In the genomic region with DNA sequence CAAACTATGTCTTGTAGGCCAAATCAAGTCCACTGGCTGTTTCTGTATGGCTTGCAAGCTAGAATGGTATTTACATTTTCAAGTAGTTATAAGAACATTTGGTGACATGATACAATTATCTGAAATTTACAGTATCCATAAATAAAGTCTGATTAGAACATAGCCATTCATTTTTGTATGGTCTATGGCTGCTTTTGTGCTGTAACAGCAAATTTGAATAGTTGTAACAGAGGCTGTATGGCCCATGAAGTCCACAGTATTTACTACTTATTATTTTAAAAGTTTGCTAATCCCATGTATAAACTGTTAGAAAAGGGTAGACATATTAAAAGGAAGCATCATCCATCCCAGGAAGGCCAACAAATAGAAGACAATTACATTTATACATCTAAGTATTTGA, we compare ENCODE assay signal across 26 cellular contexts. TPM values are rescaled to one million over a fixed set of nuclear protein-coding genes. Genes with fewer than 3 reads are reported as not detected.
DNase-seq lines count a peak whose midpoint lies in the region; ATAC-seq, FAIRE-seq and TF ChIP-seq lines count a peak whose summit lies in the region.
"Had no signal": no experiment of that assay in that cellular context is flagged by ENCODE, and none has a peak within 500 bp of the region (broad histone marks: within the 10 kb centered on the region; RNA-seq: fewer than 3 reads in every experiment).

No MANE protein-coding gene starts in this region.

- H3K4me1 ChIP-seq in A549: no peaks in the 10 kb centered on the region
- no peaks in the 10 kb centered on the region for H3K4me1 ChIP-seq in K562 (replicated peaks in 1 of 2; ENCODE audit: control insufficient read depth in 2 of 2, insufficient read depth in 2 of 2, low read length in 2 of 2)
- no peaks in the 10 kb centered on the region for H3K4me1 ChIP-seq in right atrium auricular region
- H3K4me1 ChIP-seq: BE2C, BLaER1 had no signal

- H3K27ac Mint-ChIP-seq in activated CD4-positive, alpha-beta T cell treated with anti-CD3 and anti-CD28 coated beads, Interleukin-2, amount 10 ng/mL, durations not matched to agents 24 days and 14 days: no peak overlapping the region
- H3K27ac Mint-ChIP-seq in activated CD4-positive, alpha-beta T cell treated with anti-CD3 and anti-CD28 coated beads, Interleukin-2, amount 10 ng/mL, durations not matched to agents 7 days and 5 days: no peak overlapping the region
- H3K27ac Mint-ChIP-seq: CD14-positive monocyte; CD4-positive, alpha-beta memory T cell; CD8-positive, alpha-beta memory T cell had no signal

- FAIRE-seq in A549 (lab: Jason Lieb, UNC): no peak
- no peak for FAIRE-seq in K562 (lab: Jason Lieb, UNC)
- FAIRE-seq: GM12878, GM12892, GM18507 had no signal

- TF ChIP-seq POLR2A in A549 (IDR thresholded peaks at IDR 0.05; ENCODE audit: low read length) (no peak), K562 (conservative IDR thresholded peaks at IDR 0.05) (no peak)

- DNase-seq in activated CD4-positive, alpha-beta T cell treated with anti-CD3 and anti-CD28 coated beads, Interleukin-2, amount 10 ng/mL, durations not matched to agents 24 days and 14 days: peak; percentile 12
- DNase-seq in activated CD4-positive, alpha-beta T cell treated with anti-CD3 and anti-CD28 coated beads, Interleukin-2, amount 10 ng/mL, durations not matched to agents 7 days and 5 days: no peak
- DNase-seq in A549 (ENCODE audit: low read depth in 1 of 2, low spot score in 1 of 2) (no peak), K562 (ENCODE audit: extremely low read depth in 1 of 4, low spot score in 3 of 4) (no peak), right atrium auricular region (ENCODE audit: low spot score) (no peak)
- DNase-seq: ACHN; BE2C; C1 segment of cervical spinal cord; CD4-positive, alpha-beta memory T cell; CD4-positive, CD25-positive, alpha-beta regulatory T cell; CD8-positive, alpha-beta memory T cell; COR-L47; DMS 273 treated with DMSO at 0.1 percent for 48 hours; DMS153; DMS53; DMS79; DND-41; EL; GDM1 had no signal

- ATAC-seq in A549 (no peak), K562 (no peak)
- ATAC-seq: GM12878 had no signal

- no peak for TF ChIP-seq EP300 in A549 (IDR thresholded peaks at IDR 0.05)
- TF ChIP-seq EP300 in K562 (IDR thresholded peaks at IDR 0.05; ENCODE audit: low read length): no peak

- H3K36me3 Mint-ChIP-seq in activated CD4-positive, alpha-beta T cell treated with anti-CD3 and anti-CD28 coated beads, Interleukin-2, amount 10 ng/mL, durations not matched to agents 24 days and 14 days (ENCODE audit: low read depth): peaks cover 54% of the 10 kb centered on the region
- peaks cover 55% of the 10 kb centered on the region for H3K36me3 Mint-ChIP-seq in activated CD4-positive, alpha-beta T cell treated with anti-CD3 and anti-CD28 coated beads, Interleukin-2, amount 10 ng/mL, durations not matched to agents 7 days and 5 days (ENCODE audit: low read depth)

- H4K20me1 ChIP-seq in K562 (replicated peaks; ENCODE audit: control insufficient read depth, insufficient read depth, low read length): no peaks in the 10 kb centered on the region
- H4K20me1 ChIP-seq: BLaER1 had no signal

- peaks cover 2% of the 10 kb centered on the region; the same call in 1 of the 3 replicates for H3K9me3 ChIP-seq in A549
- no peaks in the 10 kb centered on the region for H3K9me3 ChIP-seq in K562 (replicated peaks; ENCODE audit: control insufficient read depth, insufficient read depth, low read depth, low read length)
- no peaks in the 10 kb centered on the region for H3K9me3 ChIP-seq in right atrium auricular region
- H3K9me3 ChIP-seq: BE2C, BLaER1 had no signal

- H3K4me1 Mint-ChIP-seq in activated CD4-positive, alpha-beta T cell treated with anti-CD3 and anti-CD28 coated beads, Interleukin-2, amount 10 ng/mL, durations not matched to agents 24 days and 14 days: no peaks in the 10 kb centered on the region
- H3K4me1 Mint-ChIP-seq in activated CD4-positive, alpha-beta T cell treated with anti-CD3 and anti-CD28 coated beads, Interleukin-2, amount 10 ng/mL, durations not matched to agents 7 days and 5 days: no peaks in the 10 kb centered on the region
- H3K4me1 Mint-ChIP-seq: CD14-positive monocyte; CD8-positive, alpha-beta memory T cell had no signal

- TF ChIP-seq RAD21 in A549 (conservative IDR thresholded peaks at IDR 0.05 in 1 of 2, IDR thresholded peaks at IDR 0.05 in 1 of 2) (no peak), K562 (CRISPR knock-in tag; conservative IDR thresholded peaks at IDR 0.05 in 1 of 2, IDR thresholded peaks at IDR 0.05 in 1 of 2) (no peak)

- CTCF ChIA-PET in activated CD4-positive, alpha-beta T cell treated with anti-CD3 and anti-CD28 coated beads, Interleukin-2, amount 10 ng/mL, durations not matched to agents 7 days and 5 days (lab: Charles Lee): interaction anchor here (0.7 to 1.4 kb wide), 2 partner anchors 12 to 17 kb away, joined by 4 to 6 read pairs; no protein-coding TSS in a partner anchor
- CTCF ChIA-PET in A549 (lab: Yijun Ruan, JAX) (interaction anchor here (1.1 to 1.2 kb wide), 2 partner anchors 17 to 64 kb away, joined by 3 read pairs; partner anchors contain the start of genes DHX29 and MTREX), K562 (lab: Yijun Ruan, JAX; ENCODE audit: low intra/inter-chr PET ratio) (no interaction called here)

- H3K4me3 Mint-ChIP-seq in activated CD4-positive, alpha-beta T cell treated with anti-CD3 and anti-CD28 coated beads, Interleukin-2, amount 10 ng/mL, durations not matched to agents 24 days and 14 days: no peak overlapping the region
- no peak overlapping the region for H3K4me3 Mint-ChIP-seq in activated CD4-positive, alpha-beta T cell treated with anti-CD3 and anti-CD28 coated beads, Interleukin-2, amount 10 ng/mL, durations not matched to agents 7 days and 5 days
- H3K4me3 Mint-ChIP-seq: CD14-positive monocyte; CD4-positive, alpha-beta memory T cell; CD4-positive, CD25-positive, alpha-beta regulatory T cell; CD8-positive, alpha-beta memory T cell had no signal

- intact Hi-C loops in activated CD4-positive, alpha-beta T cell treated with anti-CD3 and anti-CD28 coated beads, Interleukin-2, amount 10 ng/mL, durations not matched to agents 24 days and 14 days (cut with micrococcal nuclease): no loop called here
- intact Hi-C loops in K562 (cut with micrococcal nuclease): no loop called here

- no peaks in the 10 kb centered on the region for H3K27me3 Mint-ChIP-seq in activated CD4-positive, alpha-beta T cell treated with anti-CD3 and anti-CD28 coated beads, Interleukin-2, amount 10 ng/mL, durations not matched to agents 24 days and 14 days
- H3K27me3 Mint-ChIP-seq in activated CD4-positive, alpha-beta T cell treated with anti-CD3 and anti-CD28 coated beads, Interleukin-2, amount 10 ng/mL, durations not matched to agents 7 days and 5 days: no peaks in the 10 kb centered on the region
- H3K27me3 Mint-ChIP-seq: CD4-positive, alpha-beta memory T cell; CD4-positive, CD25-positive, alpha-beta regulatory T cell; CD8-positive, alpha-beta memory T cell had no signal

- H3K36me3 ChIP-seq in K562 (ENCODE audit: control insufficient read depth, insufficient read depth, low read length) (peaks cover 79% of the 10 kb centered on the region), right atrium auricular region (peaks cover 72% of the 10 kb centered on the region)

- no peak overlapping the region for H3K27ac ChIP-seq in A549
- no peak overlapping the region for H3K27ac ChIP-seq in K562 (ENCODE audit: extremely low read depth, low read depth, low read length)
- H3K27ac ChIP-seq in right atrium auricular region: no peak overlapping the region
- H3K27ac ChIP-seq: 22Rv1, BLaER1 had no signal

- H3K4me3 ChIP-seq in A549 (no peak overlapping the region), K562 (no peak overlapping the region), right atrium auricular region (no peak overlapping the region)
- H3K4me3 ChIP-seq: BLaER1, GM12878 had no signal

- H3K27me3 ChIP-seq in K562 (ENCODE audit: control insufficient read depth in 2 of 2, insufficient read depth in 2 of 2, low read length in 2 of 2): no peaks in the 10 kb centered on the region
- no peaks in the 10 kb centered on the region for H3K27me3 ChIP-seq in right atrium auricular region
- H3K27me3 ChIP-seq: BE2C, BLaER1 had no signal

- no peaks in the 10 kb centered on the region for H3K9me1 ChIP-seq in K562 (ENCODE audit: control insufficient read depth, insufficient read depth, low read length)

- H3K79me2 ChIP-seq in K562 (ENCODE audit: control insufficient read depth, insufficient read depth, low read length): no peaks in the 10 kb centered on the region

- no peaks in the 10 kb centered on the region for H3K9me3 Mint-ChIP-seq in activated CD4-positive, alpha-beta T cell treated with anti-CD3 and anti-CD28 coated beads, Interleukin-2, amount 10 ng/mL, durations not matched to agents 24 days and 14 days
- H3K9me3 Mint-ChIP-seq in activated CD4-positive, alpha-beta T cell treated with anti-CD3 and anti-CD28 coated beads, Interleukin-2, amount 10 ng/mL, durations not matched to agents 7 days and 5 days: no peaks in the 10 kb centered on the region
- H3K9me3 Mint-ChIP-seq: CD14-positive monocyte; CD4-positive, alpha-beta memory T cell; CD4-positive, CD25-positive, alpha-beta regulatory T cell; CD8-positive, alpha-beta memory T cell had no signal

- no peak overlapping the region for H3K4me2 ChIP-seq in A549
- no peak overlapping the region for H3K4me2 ChIP-seq in K562 (ENCODE audit: insufficient read depth, low read length)
- H3K4me2 ChIP-seq: BLaER1 had no signal

- H3K9ac ChIP-seq in K562 (ENCODE audit: insufficient read depth in 1 of 2, low read depth in 2 of 2, low read length in 2 of 2): no peak overlapping the region
- H3K9ac ChIP-seq: BLaER1 had no signal

- H2AFZ ChIP-seq in K562 (ENCODE audit: low read depth, low read length): no peak overlapping the region

- TF ChIP-seq CTCF in A549 (IDR thresholded peaks at IDR 0.05) (no peak), K562 (IDR thresholded peaks at IDR 0.05 in 2 of 3, conservative IDR thresholded peaks at IDR 0.05 in 1 of 3; ENCODE audit: insufficient read depth in 2 of 3, low read depth in 1 of 3, low read length in 3 of 3) (no peak), right atrium auricular region (IDR thresholded peaks at IDR 0.05) (no peak)

- POLR2A ChIA-PET in activated CD4-positive, alpha-beta T cell treated with anti-CD3 and anti-CD28 coated beads, Interleukin-2, amount 10 ng/mL, durations not matched to agents 7 days and 5 days (lab: Charles Lee): no interaction called here
- POLR2A ChIA-PET in A549 (lab: Yijun Ruan, JAX) (no interaction called here), K562 (lab: Yijun Ruan, JAX) (interaction anchor here (0.8 kb wide), 1 partner anchor 12 kb away, joined by 3 read pairs; no protein-coding TSS in a partner anchor)

- no TSS peak for BruUV-seq in K562 (replicated peaks; lab: Mats Ljungman, UMichigan)

- in situ Hi-C loops in K562 (cut with MboI): no loop called here

RNA-seq across cellular contexts. Expression of gene DHX29, which starts 17.7 kb away (rescaled TPM):
- 18.0 and 18.2 TPM in 2 replicates for total RNA-seq in activated CD4-positive, alpha-beta T cell treated with anti-CD3 and anti-CD28 coated beads, Interleukin-2, amount 10 ng/mL, durations not matched to agents 24 days and 14 days
- 10 to 100 TPM; 18.7 to 19.3 TPM for total RNA-seq in activated CD4-positive, alpha-beta T cell treated with anti-CD3 and anti-CD28 coated beads, Interleukin-2, amount 10 ng/mL, durations not matched to agents 7 days and 5 days
- polyA plus RNA-seq in A549 (2011; rRNA removed) (12.3 and 22.4 TPM in 2 replicates), A549 (2017; fragmentation: RNase III; extraction: RNeasy Plus Mini Kit Qiagen cat#74134 plus additional on column Dnase treatment) (25.4 to 25.6 TPM (median 25.5 TPM) in 3 replicates), K562 (2011; rRNA removed) (6.3 and 8.5 TPM in 2 replicates), K562 (2014; fragmentation: Illumina TruSeq; extraction: Trizol) (28.4 and 31.0 TPM in 2 replicates), K562 (2014; fragmentation: Nextera tagmentation; extraction: Ambion mirVana) (10 to 100 TPM in 1 of 2 experiments, 1 to 10 TPM in 1; 7.5 to 12.6 TPM), K562 (2014; rRNA removed) (14.0 and 20.6 TPM in 2 replicates)
- polyA plus RNA-seq in A549 (2012; cell fraction: cytosol; rRNA removed): 3.2 and 3.6 TPM in 2 replicates
- polyA plus RNA-seq in A549 (2012; cell fraction: nucleus; rRNA removed): 2.2 and 4.3 TPM in 2 replicates
- polyA minus RNA-seq in A549 (2011; rRNA and poly(A)+ RNA removed): 5.8 and 7.4 TPM in 2 replicates
- 9.4 and 39.9 TPM in 2 replicates for total RNA-seq in K562 (2011; cell fraction: chromatin; rRNA removed; ENCODE audit: low replicate concordance)
- total RNA-seq in K562 (2011; cell fraction: nucleolus; rRNA removed): 5.0 and 6.7 TPM in 2 replicates
- 7.9 and 8.0 TPM in 2 replicates for total RNA-seq in K562 (2011; cell fraction: nucleoplasm; rRNA removed)
- total RNA-seq in K562 (2014; rRNA removed) (25.0 and 25.6 TPM in 2 replicates), K562 (2014; rRNA removed; fragmentation: Illumina TruSeq; extraction: Trizol) (37.0 and 45.6 TPM in 2 replicates), K562 (2015; rRNA removed; fragmentation: Illumina TruSeq; extraction: Trizol) (36.7 and 42.1 TPM in 2 replicates), K562 (2021) (25.2 and 26.9 TPM in 2 replicates), right atrium auricular region (10 to 100 TPM; 17.5 to 20.9 TPM)
- 1.8 and 3.4 TPM in 2 replicates for polyA plus RNA-seq in K562 (2011; cell fraction: cytosol; rRNA removed)
- polyA plus RNA-seq in K562 (2011; cell fraction: nucleus; rRNA removed): 5.8 and 6.6 TPM in 2 replicates
- 15.6 and 19.2 TPM in 2 replicates for polyA plus RNA-seq in K562 (2012)
- polyA minus RNA-seq in K562 (2011; rRNA and poly(A)+ RNA removed): 12.5 and 18.7 TPM in 2 replicates
- polyA minus RNA-seq in K562 (2011; cell fraction: cytosol; rRNA and poly(A)+ RNA removed): 7.7 and 9.4 TPM in 2 replicates
- polyA minus RNA-seq in K562 (2011; cell fraction: nucleus; rRNA and poly(A)+ RNA removed): 5.4 and 9.0 TPM in 2 replicates

RNA-seq across cellular contexts. Expression of gene MTREX, which starts 18.0 kb away (rescaled TPM):
- 123 and 128 TPM in 2 replicates for total RNA-seq in activated CD4-positive, alpha-beta T cell treated with anti-CD3 and anti-CD28 coated beads, Interleukin-2, amount 10 ng/mL, durations not matched to agents 24 days and 14 days
- total RNA-seq in activated CD4-positive, alpha-beta T cell treated with anti-CD3 and anti-CD28 coated beads, Interleukin-2, amount 10 ng/mL, durations not matched to agents 7 days and 5 days: 10 to 100 TPM; 71.8 to 76.1 TPM
- polyA plus RNA-seq in A549 (2011; rRNA removed) (45.8 and 99.8 TPM in 2 replicates), A549 (2017; fragmentation: RNase III; extraction: RNeasy Plus Mini Kit Qiagen cat#74134 plus additional on column Dnase treatment) (74.5 to 89.1 TPM (median 74.8 TPM) in 3 replicates), K562 (2011; rRNA removed) (72.4 and 116 TPM in 2 replicates), K562 (2014; fragmentation: Illumina TruSeq; extraction: Trizol) (125 and 129 TPM in 2 replicates), K562 (2014; fragmentation: Nextera tagmentation; extraction: Ambion mirVana) (100 to 1,000 TPM in 1 of 2 experiments, 10 to 100 TPM in 1; 52.9 to 101 TPM), K562 (2014; rRNA removed) (114 and 150 TPM in 2 replicates)
- 10.7 and 14.4 TPM in 2 replicates for polyA plus RNA-seq in A549 (2012; cell fraction: cytosol; rRNA removed)
- polyA plus RNA-seq in A549 (2012; cell fraction: nucleus; rRNA removed): 7.3 and 10.7 TPM in 2 replicates
- 35.7 and 44.7 TPM in 2 replicates for polyA minus RNA-seq in A549 (2011; rRNA and poly(A)+ RNA removed)
- 49.3 and 185 TPM in 2 replicates for total RNA-seq in K562 (2011; cell fraction: chromatin; rRNA removed; ENCODE audit: low replicate concordance)
- 21.7 and 31.1 TPM in 2 replicates for total RNA-seq in K562 (2011; cell fraction: nucleolus; rRNA removed)
- total RNA-seq in K562 (2011; cell fraction: nucleoplasm; rRNA removed): 63.9 and 65.7 TPM in 2 replicates
- total RNA-seq in K562 (2014; rRNA removed) (113 and 193 TPM in 2 replicates), K562 (2014; rRNA removed; fragmentation: Illumina TruSeq; extraction: Trizol) (177 and 192 TPM in 2 replicates), K562 (2015; rRNA removed; fragmentation: Illumina TruSeq; extraction: Trizol) (167 and 193 TPM in 2 replicates), K562 (2021) (152 and 153 TPM in 2 replicates), right atrium auricular region (10 to 100 TPM; 56.7 to 86.0 TPM)
- 14.1 and 28.7 TPM in 2 replicates for polyA plus RNA-seq in K562 (2011; cell fraction: cytosol; rRNA removed)
- 25.6 and 33.2 TPM in 2 replicates for polyA plus RNA-seq in K562 (2011; cell fraction: nucleus; rRNA removed)
- 58.0 and 106 TPM in 2 replicates for polyA plus RNA-seq in K562 (2012)
- polyA minus RNA-seq in K562 (2011; rRNA and poly(A)+ RNA removed): 271 and 298 TPM in 2 replicates
- 97.8 and 104 TPM in 2 replicates for polyA minus RNA-seq in K562 (2011; cell fraction: cytosol; rRNA and poly(A)+ RNA removed)
- 54.3 and 85.9 TPM in 2 replicates for polyA minus RNA-seq in K562 (2011; cell fraction: nucleus; rRNA and poly(A)+ RNA removed)

RNA-seq across cellular contexts. Expression of gene CCNO, which starts 56.4 kb away (rescaled TPM):
- 0.26 TPM in 1 of 2 replicates, not detected in the other for total RNA-seq in activated CD4-positive, alpha-beta T cell treated with anti-CD3 and anti-CD28 coated beads, Interleukin-2, amount 10 ng/mL, durations not matched to agents 24 days and 14 days
- total RNA-seq in activated CD4-positive, alpha-beta T cell treated with anti-CD3 and anti-CD28 coated beads, Interleukin-2, amount 10 ng/mL, durations not matched to agents 7 days and 5 days: not detected
- polyA plus RNA-seq in A549 (2011; rRNA removed): 2.2 and 2.6 TPM in 2 replicates
- 6.5 and 9.0 TPM in 2 replicates for polyA plus RNA-seq in A549 (2012; cell fraction: cytosol; rRNA removed)
- 19.7 and 26.4 TPM in 2 replicates for polyA plus RNA-seq in A549 (2012; cell fraction: nucleus; rRNA removed)
- 4.7 to 5.1 TPM (median 4.8 TPM) in 3 replicates for polyA plus RNA-seq in A549 (2017; fragmentation: RNase III; extraction: RNeasy Plus Mini Kit Qiagen cat#74134 plus additional on column Dnase treatment)
- 0.45 and 1.1 TPM in 2 replicates for polyA minus RNA-seq in A549 (2011; rRNA and poly(A)+ RNA removed)
- total RNA-seq in K562 (2011; cell fraction: chromatin; rRNA removed; ENCODE audit: low replicate concordance): 0.55 and 1.9 TPM in 2 replicates
- total RNA-seq in K562 (2011; cell fraction: nucleolus; rRNA removed): 1.6 and 2.7 TPM in 2 replicates
- 1.2 and 2.1 TPM in 2 replicates for total RNA-seq in K562 (2011; cell fraction: nucleoplasm; rRNA removed)
- total RNA-seq in K562 (2014; rRNA removed): 1.6 and 1.8 TPM in 2 replicates
- total RNA-seq in K562 (2014; rRNA removed; fragmentation: Illumina TruSeq; extraction: Trizol): 0.16 and 0.29 TPM in 2 replicates
- 0.43 and 0.45 TPM in 2 replicates for total RNA-seq in K562 (2015; rRNA removed; fragmentation: Illumina TruSeq; extraction: Trizol)
- 3.1 and 3.2 TPM in 2 replicates for total RNA-seq in K562 (2021)
- polyA plus RNA-seq in K562 (2011; rRNA removed): 0.28 and 0.84 TPM in 2 replicates
- polyA plus RNA-seq in K562 (2011; cell fraction: cytosol; rRNA removed): 0.75 and 1.8 TPM in 2 replicates
- 2.7 and 6.6 TPM in 2 replicates for polyA plus RNA-seq in K562 (2011; cell fraction: nucleus; rRNA removed)
- polyA plus RNA-seq in K562 (2012): 1.5 and 3.9 TPM in 2 replicates
- 0.25 and 0.64 TPM in 2 replicates for polyA plus RNA-seq in K562 (2014; fragmentation: Illumina TruSeq; extraction: Trizol)
- polyA plus RNA-seq in K562 (2014; fragmentation: Nextera tagmentation; extraction: Ambion mirVana): under 1 TPM; 0.08 to 0.13 TPM
- polyA plus RNA-seq in K562 (2014; rRNA removed): 1.9 TPM in 2 replicates
- 0.25 TPM in 1 of 2 replicates, not detected in the other for polyA minus RNA-seq in K562 (2011; rRNA and poly(A)+ RNA removed)
- not detected in 2 replicates for polyA minus RNA-seq in K562 (2011; cell fraction: cytosol; rRNA and poly(A)+ RNA removed)
- polyA minus RNA-seq in K562 (2011; cell fraction: nucleus; rRNA and poly(A)+ RNA removed): 0.56 and 0.67 TPM in 2 replicates
- total RNA-seq in right atrium auricular region: under 1 TPM in 1 of 2 donors, not detected in 1; 0.28 TPM
- total RNA-seq: CD4-positive, alpha-beta memory T cell; CD4-positive, CD25-positive, alpha-beta regulatory T cell; GM12878 had no signal
- polyA plus RNA-seq: AG04450; CD14-positive monocyte; CD4-positive, alpha-beta memory T cell; CD4-positive, CD25-positive, alpha-beta regulatory T cell had no signal
